ENCODE assay signal across 26 cellular contexts in the genomic region with DNA sequence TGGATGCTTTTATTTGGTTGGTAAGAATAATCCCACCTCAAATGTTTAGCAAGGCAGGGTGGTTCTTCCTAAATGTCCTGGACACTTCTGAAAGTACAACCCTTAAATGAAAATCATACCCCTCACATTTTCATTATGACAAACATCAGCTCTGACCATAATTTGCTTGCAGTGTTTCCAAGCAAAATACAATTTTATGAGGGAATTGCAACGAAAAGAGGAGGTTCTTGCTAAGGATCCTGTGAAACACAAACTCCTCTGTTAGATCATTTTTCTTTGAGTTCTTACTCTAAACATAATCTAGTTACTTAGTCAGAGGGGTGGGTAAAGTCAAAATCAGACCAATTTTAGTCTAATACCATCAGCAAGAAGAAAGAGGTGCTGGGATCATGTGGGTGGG.
"Had no signal": no experiment of that assay in that cellular context is flagged by ENCODE, and none has a peak within 500 bp of the region (broad histone marks: within the 10 kb centered on the region; RNA-seq: fewer than 3 reads in every experiment).

No MANE protein-coding gene starts in this region.

- H3K27ac ChIP-seq: body of pancreas, esophagus muscularis mucosa had no signal

- DNase-seq: activated CD4-positive, alpha-beta T cell treated with anti-CD3 and anti-CD28 coated beads for 1 hour; activated CD4-positive, alpha-beta T cell treated with anti-CD3 and anti-CD28 coated beads for 4 hours; activated CD4-positive, alpha-beta T cell treated with anti-CD3 and anti-CD28 coated beads, Interleukin-2, amount 10 ng/mL, durations not matched to agents 7 days and 5 days; activated CD4-positive, alpha-beta T cell treated with anti-CD3 and anti-CD28 coated beads, Interleukin-2, amount 50 U/mL, for 48 hours; activated CD8-positive, alpha-beta memory T cell treated with anti-CD3 and anti-CD28 coated beads for 24 hours; activated CD8-positive, alpha-beta T cell treated with anti-CD3 and anti-CD28 coated beads for 36 hours; activated effector memory CD4-positive, alpha-beta T cell treated with Interleukin-2 at 50 U/mL for 16 hours; activated gamma-delta T cell treated with Interleukin-2 at 50 U/mL for 16 hours; activated naive CD4-positive, alpha-beta T cell treated with anti-CD3 and anti-CD28 coated beads, Interleukin-2, amount 50 U/mL, for 16 hours; activated naive CD4-positive, alpha-beta T cell treated with Interleukin-2 at 50 U/mL for 16 hours; activated T-cell treated with anti-CD3 and anti-CD28 coated beads, Interleukin-2, amount 50 U/mL, for 4 hours; amniotic stem cell; aorta; body of pancreas; caudate nucleus; cortex of kidney; dermis blood vessel endothelial cell; effector CD4-positive, alpha-beta T cell; effector memory CD8-positive, alpha-beta T cell; erythroblast; foreskin fibroblast; head of caudate nucleus; T-helper 2 cell had no signal

- H3K4me3 ChIP-seq: body of pancreas, esophagus muscularis mucosa had no signal

- H3K4me1 ChIP-seq: body of pancreas had no signal

- H3K27me3 ChIP-seq: body of pancreas, esophagus muscularis mucosa had no signal

- H3K36me3 ChIP-seq: esophagus muscularis mucosa had no signal

- FAIRE-seq: colon, frontal cortex had no signal
